In genomic region chr2:164719996-164720941, GRCh38 we compare ENCODE assay signal across 15 cellular contexts.
DNase-seq lines count a peak whose midpoint lies in the region; ATAC-seq and FAIRE-seq lines count a peak whose summit lies in the region.
"Had no signal": no experiment of that assay in that cellular context is flagged by ENCODE, and none has a peak within 500 bp of the region (broad histone marks: within the 10 kb centered on the region; RNA-seq: fewer than 3 reads in every experiment).

No MANE protein-coding gene starts in this region.

- peaks cover 2% of the 10 kb centered on the region for H3K79me1 ChIP-seq in mesenchymal stem cell (replicated peaks; ENCODE audit: low read length, poor library complexity, severe bottlenecking)

- no peak overlapping the region for H3K4ac ChIP-seq in mesenchymal stem cell (ENCODE audit: low read depth in 1 of 2, low read length in 2 of 2)

- H3K36me3 ChIP-seq in mesenchymal stem cell (ENCODE audit: control insufficient read depth in 1 of 2, insufficient read depth in 2 of 2, low read depth in 1 of 2, low read length in 2 of 2): peaks cover 0 to 5% of the 10 kb centered on the region in 2 experiments

- 40% methylated on average over 3 of the region's 3 CpGs for WGBS in mesenchymal stem cell

- H2AK5ac ChIP-seq in mesenchymal stem cell (ENCODE audit: low read length, severe bottlenecking): peak overlapping the region; percentile 70

- DNase-seq in left ventricle myocardium superior: no peak
- DNase-seq in Right ventricle myocardium inferior (ENCODE audit: missing footprints): no peak
- peak; percentile 37 for DNase-seq in mesenchymal stem cell
- no peak for DNase-seq in caudate nucleus (lab: John Stamatoyannopoulos, UW)
- no peak for DNase-seq in GM19240 (ENCODE audit: insufficient read length, low spot score)
- no peak for DNase-seq in stimulated activated CD4-positive, alpha-beta T cell treated with anti-CD3 and anti-CD28 coated beads, Interleukin-2, amount 100 ng/mL, for 24 hours
- no peak for DNase-seq in hypothalamus (lab: John Stamatoyannopoulos, UW)
- DNase-seq: activated CD8-positive, alpha-beta memory T cell treated with anti-CD3 and anti-CD28 coated beads, Interleukin-2, amount 10 ng/mL, durations not matched to agents 7 days and 5 days; foreskin melanocyte; MV-4-11; naive B cell; NCI-H2227 treated with DMSO at 0.1 percent for 48 hours; substantia nigra had no signal

- peak overlapping the region; percentile 76 for H2BK5ac ChIP-seq in mesenchymal stem cell (ENCODE audit: low read depth, low read length, poor library complexity, severe bottlenecking)

- no peak overlapping the region for H3K4me3 ChIP-seq in mesenchymal stem cell (ENCODE audit: insufficient read depth in 1 of 2, low read depth in 1 of 2, low read length in 2 of 2)
- H3K4me3 ChIP-seq: coronary artery had no signal

- intact Hi-C loops in left ventricle myocardium superior (cut with micrococcal nuclease): loop anchor here (10.0 kb wide), 1 partner anchor 155 kb away; no protein-coding TSS in a partner anchor
- intact Hi-C loops in Right ventricle myocardium inferior (cut with DNase I): loop anchor here (5.0 kb wide), 1 partner anchor 158 kb away; no protein-coding TSS in a partner anchor

- no peak overlapping the region for H3K4me2 ChIP-seq in mesenchymal stem cell (ENCODE audit: low read length, poor library complexity, severe bottlenecking)

- no peak overlapping the region for H2AFZ ChIP-seq in mesenchymal stem cell (ENCODE audit: low read depth, low read length)

- H3K9me3 ChIP-seq in mesenchymal stem cell (ENCODE audit: control insufficient read depth, low read length): no peaks in the 10 kb centered on the region

- peak overlapping the region; percentile 98 for H3K27ac ChIP-seq in mesenchymal stem cell (ENCODE audit: low read length, poor library complexity, severe bottlenecking)
- no peak overlapping the region for H3K27ac ChIP-seq in caudate nucleus (ENCODE audit: low read depth, low read length)
- H3K27ac ChIP-seq: coronary artery had no signal

- H4K91ac ChIP-seq in mesenchymal stem cell (ENCODE audit: low read length): no peak overlapping the region

- no peak overlapping the region for H2BK12ac ChIP-seq in mesenchymal stem cell (ENCODE audit: low read length in 2 of 2)

- no peaks in the 10 kb centered on the region for H3K27me3 ChIP-seq in mesenchymal stem cell (ENCODE audit: control insufficient read depth in 1 of 2, insufficient read depth in 1 of 2, low read length in 2 of 2)

- H2BK120ac ChIP-seq in mesenchymal stem cell (ENCODE audit: low read depth, low read length): no peak overlapping the region

- H3K9ac ChIP-seq in mesenchymal stem cell (ENCODE audit: low read length): peak overlapping the region; percentile 64

- peaks cover 4% of the 10 kb centered on the region for H3K4me1 ChIP-seq in mesenchymal stem cell (ENCODE audit: control insufficient read depth, insufficient read depth, low read depth, low read length)

- peak overlapping the region; percentile 54 for H4K8ac ChIP-seq in mesenchymal stem cell (ENCODE audit: low read length)

- H2BK15ac ChIP-seq in mesenchymal stem cell (ENCODE audit: low read depth, poor library complexity, severe bottlenecking): no peak overlapping the region

- no peak overlapping the region for H3K18ac ChIP-seq in mesenchymal stem cell (ENCODE audit: low read depth in 1 of 2, low read length in 2 of 2)

- ATAC-seq in left ventricle myocardium superior: peak; percentile 47
- ATAC-seq in Right ventricle myocardium inferior: no peak
- ATAC-seq: activated CD8-positive, alpha-beta memory T cell treated with anti-CD3 and anti-CD28 coated beads, Interleukin-2, amount 10 ng/mL, durations not matched to agents 7 days and 5 days had no signal

- FAIRE-seq in endometrium (lab: Jason Lieb, UNC): peak; percentile 95

- H3K14ac ChIP-seq in mesenchymal stem cell (ENCODE audit: low read length in 2 of 2): no peak overlapping the region

- H3K23ac ChIP-seq in mesenchymal stem cell (ENCODE audit: low read length in 2 of 2): no peak overlapping the region
